9 cellular contexts compared by ENCODE assay signal in genomic region chr18:32349728-32350395, GRCh38.
DNase-seq lines count a peak whose midpoint lies in the region; FAIRE-seq and TF ChIP-seq lines count a peak whose summit lies in the region.
"Had no signal": no experiment of that assay in that cellular context is flagged by ENCODE, and none has a peak within 500 bp of the region (broad histone marks: within the 10 kb centered on the region; RNA-seq: fewer than 3 reads in every experiment).

No MANE protein-coding gene starts in this region.

- no peak overlapping the region for H3K27ac Mint-ChIP-seq in activated CD4-positive, alpha-beta T cell treated with anti-CD3 and anti-CD28 coated beads, Interleukin-2, amount 10 ng/mL, durations not matched to agents 24 days and 14 days
- H3K27ac Mint-ChIP-seq: IgD-negative memory B cell had no signal

- H3K9ac ChIP-seq in adipocyte (ENCODE audit: low read length): peak overlapping the region; percentile 47

- DNase-seq in H54 (ENCODE audit: insufficient read length, low spot score) (peak; percentile 9), adipocyte (ENCODE audit: low read depth) (peak; percentile 97), hepatic stellate cell (ENCODE audit: low spot score) (peak; percentile 55), small intestine (peak; percentile 59), activated T-cell treated with anti-CD3 and anti-CD28 coated beads for 4 hours (no peak), T-helper 9 cell (no peak), NCI-H1092 (lab: John Stamatoyannopoulos, UW) (no peak)
- no peak for DNase-seq in activated CD4-positive, alpha-beta T cell treated with anti-CD3 and anti-CD28 coated beads, Interleukin-2, amount 10 ng/mL, durations not matched to agents 24 days and 14 days

- H3K4me1 Mint-ChIP-seq in activated CD4-positive, alpha-beta T cell treated with anti-CD3 and anti-CD28 coated beads, Interleukin-2, amount 10 ng/mL, durations not matched to agents 24 days and 14 days: no peaks in the 10 kb centered on the region
- H3K4me1 Mint-ChIP-seq: IgD-negative memory B cell had no signal

- 32 to 42% (median 35%) methylated on average over 4 of the region's 4 CpGs for WGBS in small intestine, 3 donors

- no peak for TF ChIP-seq POLR2A in H54 (IDR thresholded peaks at IDR 0.05; ENCODE audit: low read depth, low read length)

- FAIRE-seq in H54 (lab: Jason Lieb, UNC) (peak; percentile 45), small intestine (lab: Jason Lieb, UNC) (no peak)

- intact Hi-C loops in activated CD4-positive, alpha-beta T cell treated with anti-CD3 and anti-CD28 coated beads, Interleukin-2, amount 10 ng/mL, durations not matched to agents 24 days and 14 days (cut with micrococcal nuclease): no loop called here

- no peaks in the 10 kb centered on the region for H3K9me3 Mint-ChIP-seq in activated CD4-positive, alpha-beta T cell treated with anti-CD3 and anti-CD28 coated beads, Interleukin-2, amount 10 ng/mL, durations not matched to agents 24 days and 14 days
- H3K9me3 Mint-ChIP-seq: IgD-negative memory B cell had no signal

- H3K36me3 Mint-ChIP-seq in activated CD4-positive, alpha-beta T cell treated with anti-CD3 and anti-CD28 coated beads, Interleukin-2, amount 10 ng/mL, durations not matched to agents 24 days and 14 days (ENCODE audit: low read depth): no peaks in the 10 kb centered on the region
- H3K36me3 Mint-ChIP-seq: IgD-negative memory B cell had no signal

- H3K27me3 Mint-ChIP-seq in activated CD4-positive, alpha-beta T cell treated with anti-CD3 and anti-CD28 coated beads, Interleukin-2, amount 10 ng/mL, durations not matched to agents 24 days and 14 days: peaks cover 14% of the 10 kb centered on the region
- H3K27me3 Mint-ChIP-seq: IgD-negative memory B cell had no signal

- H3K36me3 ChIP-seq in adipocyte (ENCODE audit: control insufficient read depth, insufficient read depth, low read length, severe bottlenecking) (no peaks in the 10 kb centered on the region), small intestine (ENCODE audit: control insufficient read depth in 2 of 2, insufficient read depth in 2 of 2, low read length in 2 of 2) (no peaks in the 10 kb centered on the region)

- H3K4me3 ChIP-seq in adipocyte (ENCODE audit: low read length) (peak overlapping the region; percentile 61), small intestine (ENCODE audit: low read depth in 1 of 2, low read length in 2 of 2) (no peak overlapping the region)

- H3K4me1 ChIP-seq in adipocyte (ENCODE audit: control insufficient read depth, insufficient read depth, low read length): peaks cover 50% of the 10 kb centered on the region
- no peaks in the 10 kb centered on the region for H3K4me1 ChIP-seq in small intestine (ENCODE audit: control insufficient read depth in 2 of 2, insufficient read depth in 1 of 2, low read depth in 1 of 2, low read length in 1 of 2)

- no peaks in the 10 kb centered on the region for H3K27me3 ChIP-seq in adipocyte (replicated peaks; ENCODE audit: control insufficient read depth, insufficient read depth, low read length)
- H3K27me3 ChIP-seq in small intestine (ENCODE audit: control insufficient read depth in 2 of 2, insufficient read depth in 2 of 2, low read length in 2 of 2): no peaks in the 10 kb centered on the region

- H3K27ac ChIP-seq in small intestine (ENCODE audit: low read depth in 1 of 2, low read length in 1 of 2): peak overlapping the region in 1 of 2 donors; percentile 8

- H3K9me3 ChIP-seq in adipocyte (ENCODE audit: control insufficient read depth, low read length) (no peaks in the 10 kb centered on the region), small intestine (ENCODE audit: control insufficient read depth, low read depth) (no peaks in the 10 kb centered on the region)

- H3K4me3 Mint-ChIP-seq in activated CD4-positive, alpha-beta T cell treated with anti-CD3 and anti-CD28 coated beads, Interleukin-2, amount 10 ng/mL, durations not matched to agents 24 days and 14 days: no peak overlapping the region
- H3K4me3 Mint-ChIP-seq: IgD-negative memory B cell had no signal

Comparison
In these comparisons a context has a peak if more than half of its experiments do, and no peak if none do; other contexts are left out.
1. DNase-seq: peak in H54 (single experiment), adipocyte (single experiment), hepatic stellate cell (single experiment) and small intestine (single experiment); none in activated T-cell treated with anti-CD3 and anti-CD28 coated beads for 4 hours (single experiment), T-helper 9 cell (single experiment), activated CD4-positive, alpha-beta T cell treated with anti-CD3 and anti-CD28 coated beads, Interleukin-2, amount 10 ng/mL, durations not matched to agents 24 days and 14 days (single experiment) and NCI-H1092 (single experiment).